ENCODE assay signal across 8 cellular contexts in the genomic region with DNA sequence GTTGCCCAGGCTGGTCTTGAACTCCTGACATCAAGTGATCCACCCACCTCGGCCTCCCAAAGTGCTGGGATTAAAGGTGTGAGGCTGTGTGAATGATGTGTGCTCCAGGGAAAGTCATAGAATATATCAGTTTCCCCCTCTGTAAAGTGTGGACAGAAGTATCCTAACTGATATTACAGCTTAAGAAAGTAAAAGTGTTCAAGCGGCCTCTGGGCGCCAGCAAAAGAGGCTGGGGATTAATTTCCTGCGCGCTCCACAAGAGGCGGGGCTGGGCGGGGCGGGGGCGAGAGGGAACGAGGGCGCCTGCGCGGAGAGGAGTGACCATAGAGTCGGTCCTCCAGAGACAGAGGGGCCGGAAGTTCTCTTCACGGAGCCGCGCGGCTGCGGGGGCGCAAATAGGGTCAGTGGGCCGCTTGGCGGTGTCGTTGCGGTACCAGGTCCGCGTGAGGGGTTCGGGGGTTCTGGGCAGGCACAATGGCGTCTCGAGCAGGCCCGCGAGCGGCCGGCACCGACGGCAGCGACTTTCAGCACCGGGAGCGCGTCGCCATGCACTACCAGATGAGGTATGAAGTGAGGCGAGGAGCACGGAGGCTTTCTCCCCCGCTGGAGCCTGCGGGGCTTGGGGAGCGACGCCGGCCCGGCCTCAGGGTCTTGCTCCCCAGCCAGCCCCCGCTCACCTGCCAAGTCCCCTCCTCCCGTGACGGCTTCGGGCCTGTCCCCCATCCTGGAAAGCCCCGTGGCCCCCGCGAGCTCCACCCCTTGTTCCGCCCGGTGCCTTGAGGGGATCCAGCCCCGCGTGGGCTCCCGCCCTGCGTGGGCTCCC. TPM values are rescaled to one million over a fixed set of nuclear protein-coding genes. Genes with fewer than 3 reads are reported as not detected.
DNase-seq lines count a peak whose midpoint lies in the region; ATAC-seq and TF ChIP-seq lines count a peak whose summit lies in the region.

A gene (plus strand): TSS at position 362 of the 823 bp plus-strand sequence. CDS start 113 bp downstream, at position 475.

- no peak for TF ChIP-seq CTCF in Caco-2 (IDR thresholded peaks at IDR 0.05; ENCODE audit: insufficient read depth in 1 of 2, low read depth in 1 of 2, low read length in 1 of 2, severe bottlenecking in 1 of 2, unreplicated experiment in 1 of 2)

- CTCF ChIA-PET in Caco-2 (lab: Charles Lee), result interaction anchor here (0.8 kb wide), 2 partner anchors 11 to 56 kb away, joined by 3 read pairs; no protein-coding TSS in a partner anchor

- H3K4me1 ChIP-seq in Caco-2, result no peaks in the 10 kb centered on the region

- POLR2A ChIA-PET in Caco-2 (lab: Charles Lee), result interaction anchor here (0.6 to 1.4 kb wide), 5 partner anchors 10 to 98 kb away, joined by 3 to 8 read pairs (median 3); a partner anchor contains a TSS

- ATAC-seq in GM21360 (IDR thresholded peaks at IDR 0.05; ENCODE audit: unreplicated experiment), result peak; percentile 76

- intact Hi-C loops in Caco-2 (cut with micrococcal nuclease; ENCODE audit: unreplicated experiment), result loop anchor here (1.0 to 2.0 kb wide), 3 partner anchors 8 to 42 kb away; a partner anchor contains a TSS

- peaks cover 11% of the 10 kb centered on the region for H3K4me1 Mint-ChIP-seq in Caco-2 (ENCODE audit: low read depth, unreplicated experiment)

- no peaks in the 10 kb centered on the region for H3K27me3 Mint-ChIP-seq in Caco-2 (ENCODE audit: insufficient read depth, unreplicated experiment)

- peak within 1 kb of the TSS; percentile 83 for H3K4me3 Mint-ChIP-seq in Caco-2 (ENCODE audit: unreplicated experiment)

- peak within 1 kb of the TSS; percentile 91 for H3K27ac Mint-ChIP-seq in Caco-2 (ENCODE audit: unreplicated experiment)

- H3K36me3 ChIP-seq in Caco-2 (ENCODE audit: control insufficient read depth, insufficient read depth, low read length), result peaks cover 3% of the 10 kb centered on the region

- H3K9me3 ChIP-seq in Caco-2, result no peaks in the 10 kb centered on the region

- no peaks in the 10 kb centered on the region for H3K27me3 ChIP-seq in Caco-2 (replicated peaks; ENCODE audit: control insufficient read depth, insufficient read depth, low read length)

- DNase-seq in Caco-2 (peak; percentile 88 to 89), HT1080 (ENCODE audit: low read depth) (peak; percentile 80), OCI-M1 (lab: John Stamatoyannopoulos, UW) (peak; percentile 96), activated T-cell treated with anti-CD3 and anti-CD28 coated beads for 1 hour (ENCODE audit: low read depth) (peak; percentile 86), epidermal melanocyte (ENCODE audit: insufficient read length, low spot score) (peak; percentile 76), middle frontal gyrus (ENCODE audit: extremely low spot score, low spot score) (peak; percentile 79)
- DNase-seq in stimulated activated CD8-positive, alpha-beta memory T cell treated with anti-CD3 and anti-CD28 coated beads, Interleukin-15, amount 100 ng/mL, for 48 hours (ENCODE audit: low read depth in 2 of 2), result peak; percentile 79 to 82

- no peaks in the 10 kb centered on the region for H3K9me3 Mint-ChIP-seq in Caco-2 (ENCODE audit: unreplicated experiment)

- H3K36me3 Mint-ChIP-seq in Caco-2 (ENCODE audit: insufficient read depth, unreplicated experiment), result peaks cover 42% of the 10 kb centered on the region

- TSS peak; percentile 60 for BruUV-seq in Caco-2 (replicated peaks; lab: Mats Ljungman, UMichigan)

- peak within 1 kb of the TSS; percentile 99 for H3K4me3 ChIP-seq in Caco-2 (ENCODE audit: low read depth, low read length)

RNA-seq across cellular contexts. Expression of the gene that starts here (rescaled TPM):
- total RNA-seq in Caco-2 (2022), result 34.2 and 35.9 TPM in 2 replicates
- total RNA-seq in HT1080 (2014; rRNA removed; shearing (Covaris generic)), result 34.1 and 45.6 TPM in 2 replicates
- polyA plus RNA-seq in HT1080 (2015; cell fraction: cytosol; rRNA removed), result 33.7 and 37.8 TPM in 2 replicates
- 12.1 and 15.0 TPM in 2 replicates for polyA plus RNA-seq in HT1080 (2015; cell fraction: nucleus; rRNA removed)

Comparison
In these comparisons a context has a peak if more than half of its experiments do, and no peak if none do; other contexts are left out.
1. Peak in every context shown above with its lines: DNase-seq, ATAC-seq and H3K4me3 ChIP-seq.